Comparison of ENCODE assay signal across 22 cellular contexts in the genomic region with DNA sequence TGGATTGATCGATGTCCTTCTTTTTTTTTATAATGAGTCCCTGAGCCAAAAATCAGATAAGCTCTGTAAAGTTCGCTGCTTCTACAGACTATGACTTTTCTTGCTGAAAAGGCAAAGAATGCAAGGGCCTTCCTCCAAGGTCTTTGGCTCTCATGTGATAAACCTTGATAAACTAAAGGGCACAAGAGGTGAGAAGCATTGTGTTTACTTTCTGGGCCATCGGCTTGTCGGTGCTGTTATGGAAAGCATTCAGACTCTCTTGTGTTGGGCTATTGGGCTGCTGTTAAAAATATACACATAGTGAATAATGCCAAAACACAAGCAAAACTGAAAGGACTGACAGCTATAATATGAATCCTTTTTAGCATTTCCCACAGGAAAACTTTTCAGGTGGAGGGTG.
"Had no signal": no experiment of that assay in that cellular context is flagged by ENCODE, and none has a peak within 500 bp of the region (broad histone marks: within the 10 kb centered on the region; RNA-seq: fewer than 3 reads in every experiment).

No MANE protein-coding gene starts in this region.

- H3K4me3 ChIP-seq: K562 had no signal

- ATAC-seq: activated CD8-positive, alpha-beta T cell treated with anti-CD3 and anti-CD28 coated beads, Interleukin-2, amount 10 ng/mL, durations not matched to agents 7 days and 5 days; K562; PC-3; T-helper 17 cell; WTC11 had no signal

- DNase-seq: activated CD4-positive, alpha-beta T cell treated with anti-CD3 and anti-CD28 coated beads for 48 hours; activated CD4-positive, alpha-beta T cell treated with anti-CD3 and anti-CD28 coated beads, Interleukin-2, amount 50 U/mL, for 4 hours; activated CD4-positive, CD25-positive, alpha-beta regulatory T cell treated with anti-CD3 and anti-CD28 coated beads, Interleukin-2, amount 50 U/mL, for 72 hours; activated CD8-positive, alpha-beta memory T cell treated with anti-CD3 and anti-CD28 coated beads, Interleukin-2, amount 50 U/mL, for 48 hours; activated CD8-positive, alpha-beta T cell treated with anti-CD3 and anti-CD28 coated beads, Interleukin-2, amount 10 ng/mL, durations not matched to agents 7 days and 5 days; activated naive CD4-positive, alpha-beta T cell treated with anti-CD3 and anti-CD28 coated beads, Interleukin-2, amount 50 U/mL, for 16 hours; activated naive CD8-positive, alpha-beta T cell treated with anti-CD3 and anti-CD28 coated beads, Interleukin-2, amount 10 ng/mL, durations not matched to agents 7 days and 5 days; activated T-cell treated with anti-CD3 and anti-CD28 coated beads, Interleukin-2, amount 50 U/mL, for 1 hour; aorta; Kasumi-1; NCI-H1105 treated with DMSO at 0.1 percent for 48 hours; NCI-H1436 treated with DMSO at 0.1 percent for 48 hours; NCI-H187; NCI-H2081 treated with DMSO at 0.1 percent for 48 hours; NCI-H446; NCI-H524; SIG-M5; T-helper 17 cell; T-helper 9 cell had no signal
